18 cellular contexts compared by ENCODE assay signal in the genomic region with DNA sequence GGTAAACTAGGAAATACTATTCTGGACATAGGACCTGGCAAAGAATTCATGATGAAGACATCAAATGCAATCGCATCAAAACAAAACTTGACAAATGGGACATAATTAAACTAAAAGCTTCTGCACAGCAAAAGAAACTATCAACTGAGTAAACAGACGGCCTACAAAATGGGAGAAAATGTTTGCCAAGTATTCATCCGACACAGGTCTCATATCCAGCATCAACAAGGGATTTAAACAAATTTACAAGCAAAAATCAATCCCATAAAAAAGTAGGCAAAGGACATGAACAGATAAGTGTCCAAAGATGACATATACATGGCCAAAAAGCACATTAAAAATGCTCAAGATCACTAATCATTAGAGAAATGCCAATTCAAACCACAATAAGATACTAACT.
"Had no signal": no experiment of that assay in that cellular context is flagged by ENCODE, and none has a peak within 500 bp of the region (broad histone marks: within the 10 kb centered on the region; RNA-seq: fewer than 3 reads in every experiment).

No MANE protein-coding gene starts in this region.

- H3K27me3 ChIP-seq: breast epithelium, gastrocnemius medialis, stomach had no signal

- DNase-seq: activated CD4-positive, CD25-positive, alpha-beta regulatory T cell treated with anti-CD3 and anti-CD28 coated beads, Interleukin-2, amount 50 U/mL, for 72 hours; activated CD8-positive, alpha-beta memory T cell treated with anti-CD3 and anti-CD28 coated beads for 24 hours; activated gamma-delta T cell; cerebellar nuclear complex; cortex of kidney; gastrocnemius medialis; head of caudate nucleus; lower lobe of right lung; naive thymus-derived CD8-positive, alpha-beta T cell; psoas muscle; right cardiac atrium; stimulated activated CD4-positive, alpha-beta T cell treated with anti-CD3 and anti-CD28 coated beads, Interleukin-15, amount 100 ng/mL, for 24 hours; stimulated activated CD4-positive, alpha-beta T cell treated with anti-CD3 and anti-CD28 coated beads, Interleukin-4, amount 100 ng/mL, for 1 hour; stomach; trophoblast cell had no signal

- H3K4me1 Mint-ChIP-seq: activated naive CD4-positive, alpha-beta T cell treated with anti-CD3 and anti-CD28 coated beads, Interleukin-2, amount 50 U/mL, for 24 hours; naive thymus-derived CD8-positive, alpha-beta T cell had no signal

- H3K36me3 Mint-ChIP-seq: activated naive CD4-positive, alpha-beta T cell treated with anti-CD3 and anti-CD28 coated beads, Interleukin-2, amount 50 U/mL, for 24 hours; naive thymus-derived CD8-positive, alpha-beta T cell had no signal

- H3K4me3 ChIP-seq: breast epithelium, gastrocnemius medialis, lower lobe of right lung, psoas muscle, skin epidermis, stomach had no signal

- H3K4me1 ChIP-seq: breast epithelium, gastrocnemius medialis, lower lobe of right lung, psoas muscle, stomach had no signal

- H3K36me3 ChIP-seq: breast epithelium, gastrocnemius medialis, lower lobe of right lung, stomach had no signal

- H3K27me3 Mint-ChIP-seq: activated naive CD4-positive, alpha-beta T cell treated with anti-CD3 and anti-CD28 coated beads, Interleukin-2, amount 50 U/mL, for 24 hours; naive thymus-derived CD8-positive, alpha-beta T cell had no signal

- H3K9me3 ChIP-seq: psoas muscle had no signal

- H3K4me3 Mint-ChIP-seq: activated naive CD4-positive, alpha-beta T cell treated with anti-CD3 and anti-CD28 coated beads, Interleukin-2, amount 50 U/mL, for 24 hours; naive thymus-derived CD8-positive, alpha-beta T cell had no signal

- H3K27ac Mint-ChIP-seq: activated naive CD4-positive, alpha-beta T cell treated with anti-CD3 and anti-CD28 coated beads, Interleukin-2, amount 50 U/mL, for 24 hours; naive thymus-derived CD8-positive, alpha-beta T cell had no signal

- ATAC-seq: gastrocnemius medialis; lower lobe of right lung; naive thymus-derived CD8-positive, alpha-beta T cell; psoas muscle; right cardiac atrium had no signal
